8 cellular contexts compared by ENCODE assay signal in the genomic region with DNA sequence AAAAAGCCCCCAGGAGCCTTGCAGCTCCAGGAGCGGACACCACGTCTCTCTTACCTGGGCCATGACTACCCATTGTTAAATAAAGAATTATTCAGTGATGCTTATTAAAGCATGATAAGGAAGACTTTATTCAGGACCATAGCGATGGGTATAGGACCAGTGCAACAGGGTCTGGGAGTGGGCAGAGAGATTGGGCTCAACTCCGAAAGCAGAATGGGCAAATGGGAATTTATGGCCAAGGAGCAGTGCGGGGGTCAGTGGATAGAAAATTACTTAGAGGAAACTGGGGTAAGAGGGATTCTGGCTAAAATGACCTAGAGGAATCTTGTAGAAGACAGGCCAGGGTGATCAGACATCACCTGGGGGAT. TPM values are rescaled to one million over a fixed set of nuclear protein-coding genes. Genes with fewer than 3 reads are reported as not detected.
DNase-seq lines count a peak whose midpoint lies in the region; ATAC-seq, FAIRE-seq and TF ChIP-seq lines count a peak whose summit lies in the region.

No MANE protein-coding gene starts in this region.

- H3K79me2 ChIP-seq in Loucy (ENCODE audit: insufficient read depth, low read length), result peaks cover 41% of the 10 kb centered on the region

- peaks cover 10% of the 10 kb centered on the region for H4K20me1 ChIP-seq in Loucy (ENCODE audit: insufficient read depth, low read length, poor library complexity, severe bottlenecking)

- H3K36me3 ChIP-seq in Loucy (ENCODE audit: insufficient read depth, low read length), result peaks cover under 1% of the 10 kb centered on the region; the same call in 1 of the 2 replicates

- no peak for TF ChIP-seq POLR2A in GM12891 (IDR thresholded peaks at IDR 0.05; ENCODE audit: low read depth, low read length)

- H2AFZ ChIP-seq in Loucy (ENCODE audit: low read length), result peak overlapping the region; percentile 90

- H3K36me3 Mint-ChIP-seq in endothelial cell (ENCODE audit: low read depth, unreplicated experiment) (peaks cover 3% of the 10 kb centered on the region), osteocyte (ENCODE audit: unreplicated experiment) (peaks cover 6% of the 10 kb centered on the region)

- H3K9me3 Mint-ChIP-seq in endothelial cell (ENCODE audit: unreplicated experiment) (no peaks in the 10 kb centered on the region), osteocyte (ENCODE audit: unreplicated experiment) (no peaks in the 10 kb centered on the region)

- in situ Hi-C loops in G401 (cut with HindIII; ENCODE audit: low sequenced_read_pairs) (no loop called here), ACHN (cut with HindIII; ENCODE audit: low pct_ligation_motif_present, low pct_unique_long_range_greater_than_20kb, low sequenced_read_pairs) (no loop called here)

- peaks cover 29% of the 10 kb centered on the region for H3K4me1 ChIP-seq in Loucy (ENCODE audit: insufficient read depth, low read length, poor library complexity, severe bottlenecking)

- peaks cover 4% of the 10 kb centered on the region for H3K27me3 ChIP-seq in Loucy (ENCODE audit: insufficient read depth, low read length, poor library complexity, severe bottlenecking)

- no peak for ATAC-seq in GM18502 (IDR thresholded peaks at IDR 0.05; ENCODE audit: poor library complexity, unreplicated experiment)

- no peaks in the 10 kb centered on the region for H3F3A ChIP-seq in Loucy (ENCODE audit: low read depth)

- peak overlapping the region; percentile 94 for H3K9ac ChIP-seq in Loucy (ENCODE audit: low read depth, low read length, poor library complexity, severe bottlenecking)

- no peaks in the 10 kb centered on the region for H3K9me2 ChIP-seq in Loucy (replicated peaks; ENCODE audit: low read depth, low read length)

- TF ChIP-seq CTCF in Loucy (conservative IDR thresholded peaks at IDR 0.05; ENCODE audit: low read length) (no peak), endothelial cell (IDR thresholded peaks at IDR 0.05; ENCODE audit: unreplicated experiment) (no peak), osteocyte (IDR thresholded peaks at IDR 0.05) (no peak)

- H3K4me2 ChIP-seq in Loucy (ENCODE audit: low read depth, low read length, poor library complexity, severe bottlenecking), result peak overlapping the region; percentile 94

- FAIRE-seq in GM12891 (lab: Jason Lieb, UNC), result no peak

- H3K4me3 Mint-ChIP-seq in endothelial cell (ENCODE audit: unreplicated experiment) (peak overlapping the region; percentile 97), osteocyte (ENCODE audit: unreplicated experiment) (peak overlapping the region; percentile 98)

- peak overlapping the region; percentile 84 for H3K27ac Mint-ChIP-seq in endothelial cell (ENCODE audit: unreplicated experiment)
- peak overlapping the region; percentile 96 for H3K27ac Mint-ChIP-seq in osteocyte (ENCODE audit: unreplicated experiment)

- H3K27me3 Mint-ChIP-seq in endothelial cell (ENCODE audit: unreplicated experiment) (no peaks in the 10 kb centered on the region), osteocyte (ENCODE audit: unreplicated experiment) (peaks cover 2% of the 10 kb centered on the region)

- H3K4me3 ChIP-seq in Loucy (ENCODE audit: low read length, poor library complexity, severe bottlenecking), result peak overlapping the region; percentile 87

- DNase-seq in G401 (ENCODE audit: low spot score) (peak; percentile 14), endothelial cell (ENCODE audit: low spot score) (no peak), osteocyte (ENCODE audit: extremely low spot score, unreplicated experiment) (no peak), ACHN (no peak), medulla oblongata (ENCODE audit: extremely low spot score) (no peak), GM12891 (ENCODE audit: insufficient read length, low spot score) (no peak)

- peaks cover 14% of the 10 kb centered on the region for H3K4me1 Mint-ChIP-seq in endothelial cell (ENCODE audit: unreplicated experiment)
- H3K4me1 Mint-ChIP-seq in osteocyte (ENCODE audit: unreplicated experiment), result peaks cover 21% of the 10 kb centered on the region

- H3K9me3 ChIP-seq in Loucy (ENCODE audit: insufficient read depth, low read depth, low read length), result no peaks in the 10 kb centered on the region

TF ChIP-seq in GM12891, 5 proteins besides CTCF, POLR2A, EP300 and RAD21:
- TF ChIP-seq PAX5 (IDR thresholded peaks at IDR 0.05; ENCODE audit: insufficient read depth, low read length, severe bottlenecking) (no peak), SPI1 (IDR thresholded peaks at IDR 0.05; ENCODE audit: low read depth, low read length) (no peak), POU2F2 (IDR thresholded peaks at IDR 0.05; ENCODE audit: low read depth, low read length) (no peak), POLR2AphosphoS5 (IDR thresholded peaks at IDR 0.05; ENCODE audit: low read depth, low read length) (no peak)

RNA-seq across cellular contexts. Expression of gene ATP5PO, which starts 0.6 kb away (rescaled TPM):
- total RNA-seq in G401 (2014; rRNA removed; shearing (Covaris generic)), result 251 and 334 TPM in 2 replicates
- total RNA-seq in endothelial cell (ENCODE audit: unreplicated experiment) (218 TPM), osteocyte (150 and 152 TPM in 2 replicates)
- polyA plus RNA-seq in GM12891 (2012; ENCODE audit: low read depth, missing spikeins), result 368 TPM
